ENCODE assay signal across 8 cellular contexts in genomic region chr6:86978251-86978650, GRCh38. TPM values are rescaled to one million over a fixed set of nuclear protein-coding genes. Genes with fewer than 3 reads are reported as not detected.
"Had no signal": no experiment of that assay in that cellular context is flagged by ENCODE, and none has a peak within 500 bp of the region (broad histone marks: within the 10 kb centered on the region; RNA-seq: fewer than 3 reads in every experiment).

No MANE protein-coding gene starts in this region.

- H3K4me1 ChIP-seq: HAP-1 had no signal

- H3K4me3 ChIP-seq: GM23248, GM23338, HAP-1 had no signal

- H3K9me3 ChIP-seq: HAP-1 had no signal

- H3K9ac ChIP-seq: GM23248 had no signal

- H3K27ac ChIP-seq: GM23248 had no signal

- H3K36me3 ChIP-seq: HAP-1 had no signal

- DNase-seq: GM23248, GOT3, H7, H9, HCEC 1CT, HFFc6 had no signal

- H2AFZ ChIP-seq: GM23248, GM23338 had no signal

- H3K4me2 ChIP-seq: GM23338 had no signal

RNA-seq across cellular contexts. Expression of gene HTR1E, which starts 40.9 kb away (rescaled TPM):
- polyA plus RNA-seq: GM23248, GM23338 had no signal
